ENCODE assay signal across 14 cellular contexts in genomic region chr3:133856316-133856715, GRCh38.
"Had no signal": no experiment of that assay in that cellular context is flagged by ENCODE, and none has a peak within 500 bp of the region (broad histone marks: within the 10 kb centered on the region; RNA-seq: fewer than 3 reads in every experiment).

No MANE protein-coding gene starts in this region.

- FAIRE-seq: endometrium, kidney had no signal

- H3K27ac ChIP-seq: gastrocnemius medialis, left ventricle myocardium inferior, upper lobe of left lung had no signal

- DNase-seq: activated CD4-positive, alpha-beta T cell treated with anti-CD3 and anti-CD28 coated beads, Interleukin-2, amount 50 U/mL, for 4 hours; activated CD4-positive, CD25-positive, alpha-beta regulatory T cell treated with anti-CD3 and anti-CD28 coated beads, Interleukin-2, amount 50 U/mL, for 72 hours; activated effector memory CD4-positive, alpha-beta T cell treated with Interleukin-2 at 50 U/mL for 16 hours; activated T-cell treated with anti-CD3 and anti-CD28 coated beads, Interleukin-2, amount 50 U/mL, for 1 hour; gastrocnemius medialis; left ventricle myocardium inferior; occipital lobe; stimulated activated CD4-positive, alpha-beta T cell treated with anti-CD3 and anti-CD28 coated beads, Interleukin-2, amount 100 ng/mL, for 24 hours; stimulated activated naive B cell treated with anti-CD40 and anti-IgM and Interleukin-4, amounts not matched to agents 10 μg/mL and 1 μg/mL and 100 μg/mL, for 72 hours; upper lobe of left lung had no signal

- H3K36me3 ChIP-seq: gastrocnemius medialis, left ventricle myocardium inferior, upper lobe of left lung had no signal

- H3K4me1 ChIP-seq: gastrocnemius medialis, upper lobe of left lung had no signal

- H3K4me3 ChIP-seq: gastrocnemius medialis, left ventricle myocardium inferior, upper lobe of left lung had no signal

- H3K9me3 ChIP-seq: gastrocnemius medialis, left ventricle myocardium inferior, upper lobe of left lung had no signal

- H3K27me3 ChIP-seq: gastrocnemius medialis, upper lobe of left lung had no signal

- ATAC-seq: esophagus mucosa; gastrocnemius medialis; sciatic nerve; stimulated activated naive B cell treated with anti-CD40 and anti-IgM and Interleukin-4, amounts not matched to agents 10 μg/mL and 1 μg/mL and 100 μg/mL, for 72 hours had no signal
